Comparison of ENCODE assay signal across 8 cellular contexts in the genomic region with DNA sequence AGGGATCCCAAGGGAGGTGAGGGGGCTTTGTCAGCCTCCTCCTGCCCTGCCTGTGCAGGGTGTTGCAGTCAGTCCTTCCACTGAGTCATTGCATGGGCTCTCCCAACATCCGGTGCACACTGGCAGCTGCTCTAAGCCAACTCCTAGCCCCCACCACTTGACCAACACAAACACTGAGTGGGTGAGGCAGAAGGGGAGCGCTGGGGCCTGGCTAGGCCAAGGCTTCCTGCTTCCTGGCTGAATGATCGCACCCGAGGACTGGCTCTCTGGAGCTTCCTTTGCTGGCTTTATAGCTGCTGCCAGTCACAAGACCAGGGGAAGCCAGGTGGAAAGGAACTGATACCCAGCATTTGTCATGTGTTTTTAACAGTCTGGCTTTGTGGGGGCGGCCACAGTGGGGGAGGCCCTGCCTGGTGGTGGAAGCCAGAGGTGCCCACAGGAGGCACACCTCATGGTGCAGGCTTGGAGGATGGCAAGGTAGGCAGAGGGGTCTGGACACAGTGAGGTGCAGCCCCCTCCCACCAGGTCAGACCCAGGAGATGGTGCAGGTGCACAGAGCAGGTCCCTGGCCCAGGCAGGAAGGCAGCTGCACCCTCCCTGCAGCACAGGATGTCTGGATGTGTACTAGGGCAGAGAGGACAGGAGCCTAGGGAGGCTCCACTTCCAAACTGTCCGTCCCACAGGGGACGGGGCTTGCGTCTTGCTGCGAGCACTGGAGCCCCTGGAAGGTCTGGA. TPM values are rescaled to one million over a fixed set of nuclear protein-coding genes. Genes with fewer than 3 reads are reported as not detected.
DNase-seq lines count a peak whose midpoint lies in the region; ATAC-seq and TF ChIP-seq lines count a peak whose summit lies in the region.

No MANE protein-coding gene starts in this region.

- no peaks in the 10 kb centered on the region for H3K27me3 Mint-ChIP-seq in activated naive CD8-positive, alpha-beta T cell

- POLR2A ChIA-PET in PC-3 (lab: Charles Lee; ENCODE audit: unreplicated experiment), result no interaction called here

- 37 to 56% (median 42%) methylated on average over 5 to 9 of the region's 9 CpGs for WGBS in heart left ventricle, 4 donors

- H3K9me3 Mint-ChIP-seq in activated naive CD8-positive, alpha-beta T cell (ENCODE audit: low read depth), result no peaks in the 10 kb centered on the region

- H3K4me1 Mint-ChIP-seq in activated naive CD8-positive, alpha-beta T cell (ENCODE audit: low read depth), result peaks cover 28% of the 10 kb centered on the region

- DNase-seq in GM13977 (ENCODE audit: low spot score) (peak; percentile 82), PC-3 (peak; percentile 73), heart left ventricle (peak; percentile 64 to 82 (median 79)), NCI-H2171 treated with DMSO at 0.1 percent for 48 hours (lab: John Stamatoyannopoulos, UW) (no peak), pons (ENCODE audit: low spot score) (no peak)
- peak in 3 of 4 experiments; percentile 9 to 54 (median 35) for DNase-seq in stimulated activated CD4-positive, alpha-beta T cell treated with anti-CD3 and anti-CD28 coated beads, Interleukin-1b, Interleukin-23, amount 100 ng/mL, for 24 hours (ENCODE audit: low read depth in 4 of 4, low spot score in 1 of 4)

- TF ChIP-seq POLR2A in heart left ventricle (IDR thresholded peaks at IDR 0.05), result no peak

- H3K4me1 ChIP-seq in PC-3 (ENCODE audit: insufficient read depth, low read length), result peaks cover 18% of the 10 kb centered on the region
- H3K4me1 ChIP-seq in heart left ventricle, result peaks cover 7 to 38% (median 26%) of the 10 kb centered on the region in 12 donors

- H3K27me3 ChIP-seq in PC-3 (ENCODE audit: low read length) (no peaks in the 10 kb centered on the region), heart left ventricle (no peaks in the 10 kb centered on the region)

- no peaks in the 10 kb centered on the region for H3K79me2 ChIP-seq in PC-3 (ENCODE audit: low read length)

- TF ChIP-seq CTCF in GM13977 (IDR thresholded peaks at IDR 0.05; ENCODE audit: extremely low read depth, insufficient read depth, missing control alignments), result no peak
- TF ChIP-seq CTCF in PC-3 (conservative IDR thresholded peaks at IDR 0.05; ENCODE audit: low read depth, low read length), result no peak
- no peak for TF ChIP-seq CTCF in heart left ventricle (IDR thresholded peaks at IDR 0.05)

- H3K27ac ChIP-seq in PC-3 (ENCODE audit: low read length) (peak overlapping the region; percentile 71), heart left ventricle (peak overlapping the region; percentile 31 to 81 (median 72))

- H4K20me1 ChIP-seq in PC-3 (ENCODE audit: low read length), result peaks cover 10% of the 10 kb centered on the region; the same call in 1 of the 2 replicates

- no peaks in the 10 kb centered on the region for H3F3A ChIP-seq in PC-3 (ENCODE audit: low read length, unreplicated experiment)

- H3K9me3 ChIP-seq in PC-3 (ENCODE audit: low read length) (no peaks in the 10 kb centered on the region), heart left ventricle (no peaks in the 10 kb centered on the region)

- BruUV-seq in PC-3 (replicated peaks; lab: Mats Ljungman, UMichigan), result no TSS peak

- ATAC-seq in HG03095 (IDR thresholded peaks at IDR 0.05; ENCODE audit: unreplicated experiment), result peak; percentile 58
- peak; percentile 93 for ATAC-seq in PC-3
- ATAC-seq in heart left ventricle, result peak; percentile 65 to 87 (median 82)

- peak overlapping the region; percentile 35; the same call in 1 of the 2 replicates for H3K9ac ChIP-seq in PC-3 (ENCODE audit: low read length)

- CTCF ChIA-PET in PC-3 (lab: Charles Lee), result interaction anchor here (0.5 to 0.6 kb wide), 2 partner anchors 12 kb away, joined by 3 to 4 read pairs; no protein-coding TSS in a partner anchor

- peak overlapping the region; percentile 92 for H3K27ac Mint-ChIP-seq in activated naive CD8-positive, alpha-beta T cell

- peak overlapping the region; percentile 63 for H3K4me3 Mint-ChIP-seq in activated naive CD8-positive, alpha-beta T cell

- no peaks in the 10 kb centered on the region; the same call in 1 of the 2 replicates for H3K36me3 ChIP-seq in PC-3 (ENCODE audit: low read depth, low read length)
- H3K36me3 ChIP-seq in heart left ventricle, result peaks cover 0 to 60% (median 56%) of the 10 kb centered on the region in 9 donors

- H3K36me3 Mint-ChIP-seq in activated naive CD8-positive, alpha-beta T cell, result peaks cover 2% of the 10 kb centered on the region

- H3K4me3 ChIP-seq in PC-3 (ENCODE audit: low read length) (no peak overlapping the region), heart left ventricle (no peak overlapping the region)

- in situ Hi-C loops in GM13977 (cut with MboI; ENCODE audit: low pct_unique_long_range_greater_than_20kb, low sequenced_read_pairs, unreplicated experiment), result no loop called here

- peak overlapping the region; percentile 48; the same call in 1 of the 2 replicates for H3K4me2 ChIP-seq in PC-3 (ENCODE audit: low read length)

- no peaks in the 10 kb centered on the region for H3K9me2 ChIP-seq in PC-3 (replicated peaks; ENCODE audit: low read length)

- no peak overlapping the region for H2AFZ ChIP-seq in PC-3 (ENCODE audit: low read length)

- intact Hi-C loops in PC-3 (cut with micrococcal nuclease), result no loop called here
- intact Hi-C loops in heart left ventricle (cut with DNase I), result no loop called here

RNA-seq across cellular contexts. Expression of a gene that starts 6.9 kb away (rescaled TPM):
- 147 and 175 TPM in 2 replicates for total RNA-seq in PC-3 (2014; rRNA removed)
- total RNA-seq in heart left ventricle, result 10 to 100 TPM; 30.5 to 89.7 (median 38.6) TPM
- polyA plus RNA-seq in heart left ventricle, result 10 to 100 TPM; 63.5 to 77.3 TPM

RNA-seq across cellular contexts. Expression of a gene that starts 12.5 kb away (rescaled TPM):
- 23.3 and 26.3 TPM in 2 replicates for total RNA-seq in PC-3 (2014; rRNA removed)
- total RNA-seq in heart left ventricle, result 10 to 100 TPM; 17.4 to 30.6 (median 22.7) TPM
- 10 to 100 TPM; 23.9 to 45.8 TPM for polyA plus RNA-seq in heart left ventricle

RNA-seq across cellular contexts. Expression of a gene that starts 31.3 kb away (rescaled TPM):
- total RNA-seq in PC-3 (2014; rRNA removed) (45.8 and 62.2 TPM in 2 replicates), heart left ventricle (100 to 1,000 TPM in 1 of 9 donors, 10 to 100 TPM in 8; 41.6 to 105 (median 56.5) TPM)
- polyA plus RNA-seq in heart left ventricle, result 100 to 1,000 TPM in 1 of 2 donors, 10 to 100 TPM in 1; 65.2 to 127 TPM

RNA-seq across cellular contexts. Expression of a gene that starts 31.5 kb away (rescaled TPM):
- total RNA-seq in PC-3 (2014; rRNA removed) (20.3 and 30.2 TPM in 2 replicates), heart left ventricle (10 to 100 TPM in 7 of 9 donors, 1 to 10 TPM in 2; 4.1 to 14.4 (median 11.5) TPM)
- 10 to 100 TPM; 10.9 to 20.3 TPM for polyA plus RNA-seq in heart left ventricle

RNA-seq across cellular contexts. Expression of a gene that starts 53.6 kb away (rescaled TPM):
- total RNA-seq in PC-3 (2014; rRNA removed) (14.9 and 22.2 TPM in 2 replicates), heart left ventricle (10 to 100 TPM; 12.9 to 29.4 (median 23.9) TPM)
- 10 to 100 TPM; 15.5 to 25.6 TPM for polyA plus RNA-seq in heart left ventricle

Comparison
In these comparisons a context has a peak if more than half of its experiments do, and no peak if none do; other contexts are left out.
1. DNase-seq: peak in GM13977 (single experiment), PC-3 (single experiment), heart left ventricle (5 of 5) and stimulated activated CD4-positive, alpha-beta T cell treated with anti-CD3 and anti-CD28 coated beads, Interleukin-1b, Interleukin-23, amount 100 ng/mL, for 24 hours (3 of 4); none in NCI-H2171 treated with DMSO at 0.1 percent for 48 hours (single experiment) and pons (single experiment).
2. Peak in every context shown above with its lines, with median percentiles within 50 percentile points of each other: ATAC-seq.